Comparison of ENCODE assay signal across 15 cellular contexts in the genomic region with DNA sequence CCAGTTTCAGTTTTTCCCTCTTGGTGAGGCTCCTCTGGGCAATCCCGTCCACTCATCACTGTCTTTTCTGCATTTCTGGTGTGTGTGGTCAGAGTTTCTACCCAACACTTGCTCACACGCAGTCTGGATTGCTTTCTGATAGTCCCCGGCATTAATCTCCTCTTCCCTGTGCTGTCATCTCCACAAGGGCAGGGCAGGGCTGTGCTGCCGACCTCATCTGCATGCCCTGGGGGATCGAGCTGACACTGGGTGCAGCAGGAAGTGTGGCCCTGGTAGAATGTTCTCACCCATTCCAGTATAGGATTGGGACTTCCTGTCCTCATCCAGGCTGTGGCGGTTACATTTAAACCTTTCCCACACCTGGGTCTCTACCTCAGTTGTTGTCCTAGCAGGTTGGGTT.
DNase-seq lines count a peak whose midpoint lies in the region; ATAC-seq and TF ChIP-seq lines count a peak whose summit lies in the region.
"Had no signal": no experiment of that assay in that cellular context is flagged by ENCODE, and none has a peak within 500 bp of the region (broad histone marks: within the 10 kb centered on the region; RNA-seq: fewer than 3 reads in every experiment).

No MANE protein-coding gene starts in this region.

- no peak for TF ChIP-seq CTCF in epithelial cell of esophagus (IDR thresholded peaks at IDR 0.05; ENCODE audit: insufficient read depth, low read depth, low read length, missing control alignments)

- DNase-seq in GM04504 (ENCODE audit: low read depth) = peak; percentile 35
- peak; percentile 16 for DNase-seq in NCI-H526 treated with DMSO at 0.1 percent for 48 hours (lab: John Stamatoyannopoulos, UW)
- peak; percentile 99 for DNase-seq in epithelial cell of esophagus (ENCODE audit: low read depth)
- DNase-seq in renal cortical epithelial cell (ENCODE audit: low read depth) = peak; percentile 19
- DNase-seq in C1 segment of cervical spinal cord (lab: John Stamatoyannopoulos, UW) = no peak
- DNase-seq in AML-193 (lab: John Stamatoyannopoulos, UW) = no peak
- DNase-seq in activated CD4-positive, CD25-positive, alpha-beta regulatory T cell treated with anti-CD3 and anti-CD28 coated beads, Interleukin-2, amount 50 U/mL, for 72 hours = no peak
- DNase-seq: activated B cell treated with CpG ODN at 0.5 μM for 24 hours; activated CD8-positive, alpha-beta memory T cell treated with anti-CD3 and anti-CD28 coated beads, Interleukin-2, amount 50 U/mL, for 4 hours; Caco-2; erythroblast; H9; Kasumi-1; NCI-H2029 had no signal

- no peak overlapping the region for H3K4me3 ChIP-seq in epithelial cell of esophagus (ENCODE audit: low read length)

- no peak for ATAC-seq in HG02759 (IDR thresholded peaks at IDR 0.05; ENCODE audit: unreplicated experiment)

Comparison
In these comparisons a context has a peak if more than half of its experiments do, and no peak if none do; other contexts are left out.
1. DNase-seq: peak in GM04504 (single experiment), NCI-H526 treated with DMSO at 0.1 percent for 48 hours (single experiment), epithelial cell of esophagus (single experiment) and renal cortical epithelial cell (single experiment); none in C1 segment of cervical spinal cord (0 of 14), AML-193 (0 of 2) and activated CD4-positive, CD25-positive, alpha-beta regulatory T cell treated with anti-CD3 and anti-CD28 coated beads, Interleukin-2, amount 50 U/mL, for 72 hours (single experiment).